ENCODE assay signal across 6 cellular contexts in the genomic region with DNA sequence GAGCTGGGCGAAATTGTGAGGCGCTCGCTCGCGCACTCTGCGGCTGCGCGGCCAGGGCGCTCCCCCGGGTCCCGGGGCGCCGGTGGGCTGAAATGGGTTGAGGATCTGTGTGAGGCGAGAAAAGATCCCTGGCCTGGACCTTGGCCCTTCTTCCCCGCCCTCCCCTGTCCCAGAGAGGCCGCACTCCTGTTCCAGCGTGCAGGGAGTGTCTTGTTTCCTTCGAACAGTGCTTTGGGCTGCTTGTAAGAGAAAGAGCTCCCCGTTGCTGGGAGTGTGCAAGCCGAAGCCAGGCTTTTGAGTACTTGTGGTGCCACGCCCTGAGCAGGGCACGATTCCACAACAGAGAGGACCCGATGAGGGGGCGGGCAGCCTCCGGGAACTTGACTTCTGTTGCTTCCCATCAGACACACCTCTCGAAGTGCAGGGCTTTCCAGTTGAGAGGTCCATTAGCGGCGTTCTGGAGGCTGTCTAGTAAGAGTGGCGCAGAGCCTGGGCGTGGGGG. TPM values are rescaled to one million over a fixed set of nuclear protein-coding genes. Genes with fewer than 3 reads are reported as not detected.
A peak's percentile ranks its signal among the peaks of the same experiment; 100 is the strongest.
DNase-seq lines count a peak whose midpoint lies in the region; ATAC-seq and TF ChIP-seq lines count a peak whose summit lies in the region.

No MANE protein-coding gene starts in this region.

- H3K27ac ChIP-seq in SK-N-SH (ENCODE audit: low read depth in 2 of 2, low read length in 1 of 2) (peak overlapping the region; percentile 55 to 86), mucosa of rectum (ENCODE audit: low read depth in 2 of 2, low read length in 2 of 2) (peak overlapping the region; percentile 81 to 87)

- H3K9ac ChIP-seq in SK-N-SH (peak overlapping the region; percentile 81), mucosa of rectum (ENCODE audit: low read depth in 1 of 2, low read length in 2 of 2) (peak overlapping the region; percentile 76 to 79)

- peak overlapping the region; percentile 65 for H3K27ac Mint-ChIP-seq in activated naive CD8-positive, alpha-beta T cell treated with anti-CD3 and anti-CD28 coated beads for 36 hours

- H3K79me2 ChIP-seq in SK-N-SH (ENCODE audit: insufficient read depth) = peaks cover 18% of the 10 kb centered on the region

- H3K9me2 ChIP-seq in SK-N-SH = no peaks in the 10 kb centered on the region

- H3K27me3 ChIP-seq in SK-N-SH (ENCODE audit: insufficient read depth) = no peaks in the 10 kb centered on the region
- H3K27me3 ChIP-seq in mucosa of rectum (ENCODE audit: control insufficient read depth in 2 of 2, insufficient read depth in 2 of 2, low read length in 2 of 2) = no peaks in the 10 kb centered on the region

- 6% methylated on average over 4 of the region's 30 CpGs for WGBS in SK-N-SH (ENCODE audit: low lambda C conversion rate)

- H3K4me2 ChIP-seq in SK-N-SH = peak overlapping the region; percentile 99

- TF ChIP-seq CTCF in SK-N-SH (IDR thresholded peaks at IDR 0.05) = no peak

- POLR2A ChIA-PET in SK-N-SH (lab: Yijun Ruan, JAX) = interaction anchor here (1.3 to 1.6 kb wide), 2 partner anchors 14 kb away, joined by 6 to 8 read pairs; no protein-coding TSS in a partner anchor

- H3K4me1 ChIP-seq in SK-N-SH (ENCODE audit: control insufficient read depth in 1 of 2, insufficient read depth in 2 of 2, low read depth in 1 of 2, low read length in 1 of 2) = peaks cover 9 to 21% of the 10 kb centered on the region in 2 experiments; a peak in 2 of 4 replicates
- peaks cover 47 to 60% of the 10 kb centered on the region in 2 donors for H3K4me1 ChIP-seq in mucosa of rectum (ENCODE audit: control insufficient read depth in 2 of 2, insufficient read depth in 2 of 2, low read length in 2 of 2)

- H3K36me3 ChIP-seq in SK-N-SH (replicated peaks in 1 of 2; ENCODE audit: control insufficient read depth in 1 of 2, insufficient read depth in 2 of 2, low read length in 1 of 2) (peaks cover 0 to 18% of the 10 kb centered on the region in 2 experiments), mucosa of rectum (ENCODE audit: control insufficient read depth in 2 of 2, insufficient read depth in 2 of 2, low read length in 2 of 2) (peaks cover 20 to 21% of the 10 kb centered on the region in 2 donors)

- peak overlapping the region; percentile 83 to 99 for H3K4me3 ChIP-seq in SK-N-SH (ENCODE audit: low read depth in 2 of 2, low read length in 1 of 2)
- peak overlapping the region; percentile 80 to 85 for H3K4me3 ChIP-seq in mucosa of rectum (ENCODE audit: low read length in 2 of 2)

- no peaks in the 10 kb centered on the region for H3K9me3 Mint-ChIP-seq in activated naive CD8-positive, alpha-beta T cell treated with anti-CD3 and anti-CD28 coated beads for 36 hours

- H3F3A ChIP-seq in SK-N-SH (replicated peaks; ENCODE audit: insufficient read depth) = no peaks in the 10 kb centered on the region

- H3K9me3 ChIP-seq in SK-N-SH (no peaks in the 10 kb centered on the region), mucosa of rectum (ENCODE audit: control insufficient read depth in 2 of 2, low read length in 2 of 2) (no peaks in the 10 kb centered on the region)

- no peak; the same call in 2 of the 3 replicates for ATAC-seq in SK-N-SH treated with all-trans-retinoic acid at 6 μM for 48 hours
- no peak for ATAC-seq in HG03045 (IDR thresholded peaks at IDR 0.05; ENCODE audit: unreplicated experiment)

- CTCF ChIA-PET in SK-N-SH (lab: Yijun Ruan, JAX) = interaction anchor here (1.2 kb wide), 1 partner anchor 74 kb away, joined by 3 read pairs; no protein-coding TSS in a partner anchor

- H3K4me3 Mint-ChIP-seq in activated naive CD8-positive, alpha-beta T cell treated with anti-CD3 and anti-CD28 coated beads for 36 hours = peak overlapping the region; percentile 84

- peak; percentile 97 for DNase-seq in SK-N-SH
- no peak for DNase-seq in activated naive CD8-positive, alpha-beta T cell treated with anti-CD3 and anti-CD28 coated beads for 36 hours
- no peak for DNase-seq in stimulated activated naive CD4-positive, alpha-beta T cell (lab: John Stamatoyannopoulos, UW)

- H2AFZ ChIP-seq in SK-N-SH (ENCODE audit: low read depth) = peak overlapping the region; percentile 95

- no peaks in the 10 kb centered on the region for H3K27me3 Mint-ChIP-seq in activated naive CD8-positive, alpha-beta T cell treated with anti-CD3 and anti-CD28 coated beads for 36 hours

- H3K36me3 Mint-ChIP-seq in activated naive CD8-positive, alpha-beta T cell treated with anti-CD3 and anti-CD28 coated beads for 36 hours = no peaks in the 10 kb centered on the region

- no peak for TF ChIP-seq EP300 in SK-N-SH (IDR thresholded peaks at IDR 0.05; ENCODE audit: borderline replicate concordance in 1 of 2, low read depth in 1 of 2, low read length in 1 of 2)

- TF ChIP-seq RAD21 in SK-N-SH (IDR thresholded peaks at IDR 0.05; ENCODE audit: low read length) = no peak

- peaks cover 20% of the 10 kb centered on the region for H3K4me1 Mint-ChIP-seq in activated naive CD8-positive, alpha-beta T cell treated with anti-CD3 and anti-CD28 coated beads for 36 hours

- H4K20me1 ChIP-seq in SK-N-SH (ENCODE audit: insufficient read depth) = no peaks in the 10 kb centered on the region

TF ChIP-seq in SK-N-SH, 30 proteins besides CTCF, POLR2A, EP300 and RAD21:
- TF ChIP-seq, protein P1, sequence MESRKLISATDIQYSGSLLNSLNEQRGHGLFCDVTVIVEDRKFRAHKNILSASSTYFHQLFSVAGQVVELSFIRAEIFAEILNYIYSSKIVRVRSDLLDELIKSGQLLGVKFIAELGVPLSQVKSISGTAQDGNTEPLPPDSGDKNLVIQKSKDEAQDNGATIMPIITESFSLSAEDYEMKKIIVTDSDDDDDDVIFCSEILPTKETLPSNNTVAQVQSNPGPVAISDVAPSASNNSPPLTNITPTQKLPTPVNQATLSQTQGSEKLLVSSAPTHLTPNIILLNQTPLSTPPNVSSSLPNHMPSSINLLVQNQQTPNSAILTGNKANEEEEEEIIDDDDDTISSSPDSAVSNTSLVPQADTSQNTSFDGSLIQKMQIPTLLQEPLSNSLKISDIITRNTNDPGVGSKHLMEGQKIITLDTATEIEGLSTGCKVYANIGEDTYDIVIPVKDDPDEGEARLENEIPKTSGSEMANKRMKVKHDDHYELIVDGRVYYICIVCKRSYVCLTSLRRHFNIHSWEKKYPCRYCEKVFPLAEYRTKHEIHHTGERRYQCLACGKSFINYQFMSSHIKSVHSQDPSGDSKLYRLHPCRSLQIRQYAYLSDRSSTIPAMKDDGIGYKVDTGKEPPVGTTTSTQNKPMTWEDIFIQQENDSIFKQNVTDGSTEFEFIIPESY (IDR thresholded peaks at IDR 0.05; ENCODE audit: borderline replicate concordance, low read depth) = no peak
- TF ChIP-seq GABPA (IDR thresholded peaks at IDR 0.05; ENCODE audit: low read depth) (no peak), MXI1 (IDR thresholded peaks at IDR 0.05; ENCODE audit: low read depth, low read length) (no peak), NRF1 (IDR thresholded peaks at IDR 0.05; ENCODE audit: low read depth, low read length) (peak; percentile 94), RCOR1 (IDR thresholded peaks at IDR 0.05; ENCODE audit: low read length) (no peak), TCF12 (IDR thresholded peaks at IDR 0.05) (no peak)

TF ChIP-seq in SK-N-SH treated with all-trans-retinoic acid at 6 μM for 48 hours, 23 proteins besides CTCF, POLR2A, EP300 and RAD21 (continues in another document):
- no peak for TF ChIP-seq ZNF70 (CRISPR knock-in tag; IDR thresholded peaks at IDR 0.05)
- TF ChIP-seq, protein P2, sequence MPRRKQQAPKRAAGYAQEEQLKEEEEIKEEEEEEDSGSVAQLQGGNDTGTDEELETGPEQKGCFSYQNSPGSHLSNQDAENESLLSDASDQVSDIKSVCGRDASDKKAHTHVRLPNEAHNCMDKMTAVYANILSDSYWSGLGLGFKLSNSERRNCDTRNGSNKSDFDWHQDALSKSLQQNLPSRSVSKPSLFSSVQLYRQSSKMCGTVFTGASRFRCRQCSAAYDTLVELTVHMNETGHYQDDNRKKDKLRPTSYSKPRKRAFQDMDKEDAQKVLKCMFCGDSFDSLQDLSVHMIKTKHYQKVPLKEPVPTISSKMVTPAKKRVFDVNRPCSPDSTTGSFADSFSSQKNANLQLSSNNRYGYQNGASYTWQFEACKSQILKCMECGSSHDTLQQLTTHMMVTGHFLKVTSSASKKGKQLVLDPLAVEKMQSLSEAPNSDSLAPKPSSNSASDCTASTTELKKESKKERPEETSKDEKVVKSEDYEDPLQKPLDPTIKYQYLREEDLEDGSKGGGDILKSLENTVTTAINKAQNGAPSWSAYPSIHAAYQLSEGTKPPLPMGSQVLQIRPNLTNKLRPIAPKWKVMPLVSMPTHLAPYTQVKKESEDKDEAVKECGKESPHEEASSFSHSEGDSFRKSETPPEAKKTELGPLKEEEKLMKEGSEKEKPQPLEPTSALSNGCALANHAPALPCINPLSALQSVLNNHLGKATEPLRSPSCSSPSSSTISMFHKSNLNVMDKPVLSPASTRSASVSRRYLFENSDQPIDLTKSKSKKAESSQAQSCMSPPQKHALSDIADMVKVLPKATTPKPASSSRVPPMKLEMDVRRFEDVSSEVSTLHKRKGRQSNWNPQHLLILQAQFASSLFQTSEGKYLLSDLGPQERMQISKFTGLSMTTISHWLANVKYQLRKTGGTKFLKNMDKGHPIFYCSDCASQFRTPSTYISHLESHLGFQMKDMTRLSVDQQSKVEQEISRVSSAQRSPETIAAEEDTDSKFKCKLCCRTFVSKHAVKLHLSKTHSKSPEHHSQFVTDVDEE (CRISPR knock-in tag; IDR thresholded peaks at IDR 0.05) = no peak

RNA-seq across cellular contexts. Expression of a gene that starts 0.5 kb away (rescaled TPM):
- 19.9 and 20.4 TPM in 2 replicates for polyA plus RNA-seq in SK-N-SH (2012; rRNA removed)
- polyA plus RNA-seq in SK-N-SH (2012; cell fraction: cytosol; rRNA removed) = 11.7 and 17.0 TPM in 2 replicates
- 20.2 and 29.0 TPM in 2 replicates for polyA plus RNA-seq in SK-N-SH (2012; cell fraction: nucleus; rRNA removed)
- total RNA-seq in activated naive CD8-positive, alpha-beta T cell treated with anti-CD3 and anti-CD28 coated beads for 36 hours = 10 to 100 TPM; 17.7 to 20.8 TPM

RNA-seq across cellular contexts. Expression of a gene that starts 29.2 kb away (rescaled TPM):
- polyA plus RNA-seq in SK-N-SH (2012; rRNA removed) = 29.7 and 44.5 TPM in 2 replicates
- polyA plus RNA-seq in SK-N-SH (2012; cell fraction: cytosol; rRNA removed) = 20.8 and 32.9 TPM in 2 replicates
- polyA plus RNA-seq in SK-N-SH (2012; cell fraction: nucleus; rRNA removed) = 59.3 and 67.2 TPM in 2 replicates
- total RNA-seq in activated naive CD8-positive, alpha-beta T cell treated with anti-CD3 and anti-CD28 coated beads for 36 hours = 1 to 10 TPM; 7.3 to 7.9 TPM

RNA-seq across cellular contexts. Expression of a gene that starts 29.8 kb away (rescaled TPM):
- polyA plus RNA-seq in SK-N-SH (2012; rRNA removed) = 130 and 149 TPM in 2 replicates
- 92.2 and 118 TPM in 2 replicates for polyA plus RNA-seq in SK-N-SH (2012; cell fraction: cytosol; rRNA removed)
- polyA plus RNA-seq in SK-N-SH (2012; cell fraction: nucleus; rRNA removed) = 127 and 164 TPM in 2 replicates
- 100 to 1,000 TPM; 101 to 104 TPM for total RNA-seq in activated naive CD8-positive, alpha-beta T cell treated with anti-CD3 and anti-CD28 coated beads for 36 hours

RNA-seq across cellular contexts. Expression of a gene that starts 45.0 kb away (rescaled TPM):
- 21.2 and 26.4 TPM in 2 replicates for polyA plus RNA-seq in SK-N-SH (2012; rRNA removed)
- polyA plus RNA-seq in SK-N-SH (2012; cell fraction: cytosol; rRNA removed) = 6.0 and 9.9 TPM in 2 replicates
- 104 and 119 TPM in 2 replicates for polyA plus RNA-seq in SK-N-SH (2012; cell fraction: nucleus; rRNA removed)
- total RNA-seq in activated naive CD8-positive, alpha-beta T cell treated with anti-CD3 and anti-CD28 coated beads for 36 hours = 10 to 100 TPM; 26.2 to 29.0 TPM

RNA-seq across cellular contexts. Expression of a gene that starts 53.3 kb away (rescaled TPM):
- polyA plus RNA-seq in SK-N-SH (2012; rRNA removed) = 94.4 and 111 TPM in 2 replicates
- 24.8 and 39.7 TPM in 2 replicates for polyA plus RNA-seq in SK-N-SH (2012; cell fraction: cytosol; rRNA removed)
- polyA plus RNA-seq in SK-N-SH (2012; cell fraction: nucleus; rRNA removed) = 624 and 677 TPM in 2 replicates
- 10 to 100 TPM; 42.9 to 46.3 TPM for total RNA-seq in activated naive CD8-positive, alpha-beta T cell treated with anti-CD3 and anti-CD28 coated beads for 36 hours
